Comparison of ENCODE assay signal across 8 cellular contexts in genomic region chr16:75116081-75116910, GRCh38. TPM values are rescaled to one million over a fixed set of nuclear protein-coding genes. Genes with fewer than 3 reads are reported as not detected.
A peak's percentile ranks its signal among the peaks of the same experiment; 100 is the strongest.
DNase-seq lines count a peak whose midpoint lies in the region; ATAC-seq and TF ChIP-seq lines count a peak whose summit lies in the region.

TSS of gene LDHD (minus strand) at chr16:75116780. CDS start at chr16:75116720, 60 bp downstream.

- no CpG with 5 or more reads among the region's 15 CpGs for WGBS in iPS DF 6.9 (ENCODE audit: insufficient coverage, insufficient read length)

- H3K4me1 ChIP-seq in iPS DF 6.9 (ENCODE audit: control insufficient read depth, insufficient read depth, low read length): peaks cover 12% of the 10 kb centered on the region

- H3K36me3 ChIP-seq in brain microvascular endothelial cell (replicated peaks) (no peaks in the 10 kb centered on the region), iPS DF 6.9 (ENCODE audit: control insufficient read depth, insufficient read depth, low read length) (peaks cover 5% of the 10 kb centered on the region; the same call in 1 of the 2 replicates)

- DNase-seq in G401 (ENCODE audit: low spot score) (peak; percentile 94), MV-4-11 (lab: John Stamatoyannopoulos, UW) (peak; percentile 78), brain microvascular endothelial cell (peak; percentile 41), iPS DF 6.9 (ENCODE audit: low read depth, low spot score) (no peak), retinal pigment epithelial cell (ENCODE audit: low read depth) (no peak), GM13976 (ENCODE audit: low spot score) (no peak), retina (no peak)

- H3K27me3 ChIP-seq in brain microvascular endothelial cell (replicated peaks): no peaks in the 10 kb centered on the region
- H3K27me3 ChIP-seq in iPS DF 6.9 (ENCODE audit: control insufficient read depth, insufficient read depth, low read length): no peaks in the 10 kb centered on the region

- H3K4me3 ChIP-seq in brain microvascular endothelial cell (ENCODE audit: low read depth, low read length): peak within 1 kb of the TSS; percentile 43
- peak within 1 kb of the TSS; percentile 3; the same call in 1 of the 2 replicates for H3K4me3 ChIP-seq in iPS DF 6.9 (ENCODE audit: low read length)
- H3K4me3 ChIP-seq in retinal pigment epithelial cell (ENCODE audit: low read length): peak within 1 kb of the TSS; percentile 23

- no peak for TF ChIP-seq CTCF in brain microvascular endothelial cell (IDR thresholded peaks at IDR 0.05; ENCODE audit: low read depth, low read length, missing control alignments)
- TF ChIP-seq CTCF in retinal pigment epithelial cell (conservative IDR thresholded peaks at IDR 0.05; ENCODE audit: low read depth, low read length): no peak
- TF ChIP-seq CTCF in GM13976 (IDR thresholded peaks at IDR 0.05; ENCODE audit: borderline replicate concordance, control extremely low read depth, extremely low read depth, insufficient read depth, missing control alignments): no peak

- ATAC-seq in GM21717 (IDR thresholded peaks at IDR 0.05; ENCODE audit: unreplicated experiment): no peak

- H3K27ac ChIP-seq in brain microvascular endothelial cell (no peak within 1 kb of the TSS), iPS DF 6.9 (ENCODE audit: low read length) (no peak within 1 kb of the TSS)

- no peaks in the 10 kb centered on the region for H3K9me3 ChIP-seq in iPS DF 6.9 (ENCODE audit: control insufficient read depth, insufficient read depth, low read length)

- in situ Hi-C loops in G401 (cut with HindIII; ENCODE audit: low sequenced_read_pairs): no loop called here
- in situ Hi-C loops in brain microvascular endothelial cell (cut with HindIII; ENCODE audit: low pct_ligation_motif_present, low sequenced_read_pairs): no loop called here
- in situ Hi-C loops in GM13976 (cut with MboI; ENCODE audit: low sequenced_read_pairs, unreplicated experiment): loop anchor here (25.0 kb wide), 1 partner anchor 404 kb away; the partner anchor contains the start of gene MLKL

RNA-seq across cellular contexts. Expression of gene LDHD, which starts in this region (rescaled TPM):
- total RNA-seq in G401 (2014; rRNA removed; shearing (Covaris generic)): 1.9 and 3.0 TPM in 2 replicates

Comparison
In these comparisons a context has a peak if more than half of its experiments do, and no peak if none do; other contexts are left out.
1. DNase-seq: peak in G401 (single experiment), MV-4-11 (single experiment) and brain microvascular endothelial cell (single experiment); none in iPS DF 6.9 (single experiment), retinal pigment epithelial cell (single experiment), GM13976 (single experiment) and retina (single experiment).
2. Peak in every context shown above with its lines, with median percentiles within 50 percentile points of each other: H3K4me3 ChIP-seq.